Comparison of ENCODE assay signal across 8 cellular contexts in genomic region chr10:88385601-88386203, GRCh38.
DNase-seq lines count a peak whose midpoint lies in the region; ATAC-seq, FAIRE-seq and TF ChIP-seq lines count a peak whose summit lies in the region.

No MANE protein-coding gene starts in this region.

- peak; percentile 65 for ATAC-seq in HG02763 (IDR thresholded peaks at IDR 0.05; ENCODE audit: unreplicated experiment)

- H3K27ac ChIP-seq in kidney (ENCODE audit: low read depth in 2 of 2, low read length in 2 of 2) = peak overlapping the region; percentile 85 to 93

- H3K9ac ChIP-seq in kidney (ENCODE audit: low read length in 2 of 2) = peak overlapping the region; percentile 8 to 68

- H3K9me3 ChIP-seq in kidney (ENCODE audit: control insufficient read depth in 1 of 2, low read length in 2 of 2) = no peaks in the 10 kb centered on the region

- H3K4me3 ChIP-seq in kidney (ENCODE audit: low read length in 2 of 2) = peak overlapping the region; percentile 25 to 57

- no peak for TF ChIP-seq CTCF in kidney (IDR thresholded peaks at IDR 0.05; ENCODE audit: borderline replicate concordance, extremely low read depth, insufficient read depth)

- intact Hi-C loops in kidney (cut with DNase I) = no loop called here

- DNase-seq in DMS79 (lab: John Stamatoyannopoulos, UW) (peak; percentile 4), DMS79 treated with DMSO at 0.1 percent for 48 hours (lab: John Stamatoyannopoulos, UW) (no peak), NCI-H526 (lab: John Stamatoyannopoulos, UW) (peak; percentile 35 to 76), activated T-helper 1 cell treated with Interleukin-2 at 50 U/mL for 16 hours (ENCODE audit: low read depth) (peak; percentile 28), kidney (peak; percentile 93), NCI-H1105 (lab: John Stamatoyannopoulos, UW) (no peak)
- DNase-seq in stimulated activated CD8-positive, alpha-beta memory T cell treated with anti-CD3 and anti-CD28 coated beads, Interleukin-4, amount 100 ng/mL, for 24 hours (ENCODE audit: low read depth) = peak; percentile 1

- peaks cover 17 to 41% of the 10 kb centered on the region in 2 donors for H3K4me1 ChIP-seq in kidney (ENCODE audit: control insufficient read depth in 1 of 2, insufficient read depth in 1 of 2, low read depth in 1 of 2, low read length in 2 of 2)

- no peaks in the 10 kb centered on the region for H3K36me3 ChIP-seq in kidney (ENCODE audit: control insufficient read depth in 1 of 2, insufficient read depth in 2 of 2, low read length in 2 of 2)

- no peak for FAIRE-seq in kidney (lab: Jason Lieb, UNC)

Comparison
In these comparisons a context has a peak if more than half of its experiments do, and no peak if none do; other contexts are left out.
1. DNase-seq: peak in DMS79 (single experiment), NCI-H526 (2 of 2), activated T-helper 1 cell treated with Interleukin-2 at 50 U/mL for 16 hours (single experiment), kidney (single experiment) and stimulated activated CD8-positive, alpha-beta memory T cell treated with anti-CD3 and anti-CD28 coated beads, Interleukin-4, amount 100 ng/mL, for 24 hours (single experiment); none in DMS79 treated with DMSO at 0.1 percent for 48 hours (single experiment) and NCI-H1105 (single experiment).